9 cellular contexts compared by ENCODE assay signal in the genomic region with DNA sequence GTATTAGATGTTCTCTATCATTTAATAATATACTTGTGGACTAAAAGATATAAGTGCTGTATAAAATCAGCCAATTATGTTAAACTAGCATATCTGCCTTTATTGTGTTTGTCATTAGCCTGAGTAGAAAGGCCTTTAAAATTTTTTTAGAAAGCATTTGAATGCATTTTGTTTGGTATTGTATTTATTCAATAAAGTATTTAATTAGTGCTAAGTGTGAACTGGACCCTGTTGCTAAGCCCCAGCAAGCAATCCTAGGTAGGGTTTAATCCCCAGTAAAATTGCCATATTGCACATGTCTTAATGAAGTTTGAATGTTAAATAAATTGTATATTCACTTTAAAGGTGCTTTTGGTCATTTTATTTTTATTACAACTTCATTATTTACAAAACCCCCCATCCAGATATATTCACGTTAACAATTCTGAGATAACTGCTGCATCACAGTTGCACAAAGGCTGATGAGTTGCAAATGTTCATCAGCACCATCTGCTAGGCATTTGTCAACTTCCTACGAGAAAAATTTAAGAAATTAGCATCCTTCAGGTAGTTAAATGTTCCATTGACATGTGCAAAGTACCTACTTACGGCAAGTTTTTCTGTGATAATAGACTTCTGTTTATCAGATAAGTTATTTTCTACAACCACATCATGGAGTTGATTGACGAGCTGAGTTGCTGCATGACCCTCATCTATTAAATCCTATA. TPM values are rescaled to one million over a fixed set of nuclear protein-coding genes. Genes with fewer than 3 reads are reported as not detected.
DNase-seq lines count a peak whose midpoint lies in the region; ATAC-seq, FAIRE-seq and TF ChIP-seq lines count a peak whose summit lies in the region.
"Had no signal": no experiment of that assay in that cellular context is flagged by ENCODE, and none has a peak within 500 bp of the region (broad histone marks: within the 10 kb centered on the region; RNA-seq: fewer than 3 reads in every experiment).

No MANE protein-coding gene starts in this region.

- H3K4me1 ChIP-seq in HepG2 (ENCODE audit: insufficient read depth, low read length): peaks cover 37% of the 10 kb centered on the region
- H3K4me1 ChIP-seq in right lobe of liver: peaks cover 0 to 32% (median 10%) of the 10 kb centered on the region in 4 donors
- no peaks in the 10 kb centered on the region for H3K4me1 ChIP-seq in GM12878 (ENCODE audit: control insufficient read depth, insufficient read depth, low read length)

- CTCF ChIA-PET in HepG2 (lab: Yijun Ruan, JAX; ENCODE audit: low intra/inter-chr PET ratio, low total read pairs) (no interaction called here), GM12878 (lab: Yijun Ruan, JAX) (interaction anchor here (0.9 kb wide), 1 partner anchor 9 kb away, joined by 3 read pairs; no protein-coding TSS in a partner anchor), RWPE1 (lab: Yijun Ruan, JAX) (interaction anchor here (0.6 to 1.0 kb wide), 3 partner anchors 32 to 173 kb away, joined by 3 to 5 read pairs (median 4); no protein-coding TSS in a partner anchor)

- in situ Hi-C loops in HepG2 (cut with HindIII; ENCODE audit: extremely low pct_ligation_motif_present, low pct_unique_long_range_greater_than_20kb): no loop called here
- in situ Hi-C loops in GM12878 (cut with MboI): loop anchor here (25.0 kb wide), 1 partner anchor 852 kb away; a partner anchor contains a TSS

- no peak for TF ChIP-seq CTCF in HepG2 (CRISPR knock-in tag; IDR thresholded peaks at IDR 0.05)
- TF ChIP-seq CTCF in right lobe of liver (IDR thresholded peaks at IDR 0.05): no peak
- no peak for TF ChIP-seq CTCF in GM12878 (IDR thresholded peaks at IDR 0.05 in 2 of 3, conservative IDR thresholded peaks at IDR 0.05 in 1 of 3; ENCODE audit: control insufficient read depth in 2 of 3, extremely low read depth in 1 of 3, insufficient read depth in 1 of 3, low read depth in 3 of 3, low read length in 3 of 3)
- TF ChIP-seq CTCF in RWPE1 (conservative IDR thresholded peaks at IDR 0.05; ENCODE audit: low read depth): no peak

- H2AFZ ChIP-seq in HepG2 (ENCODE audit: low read length) (no peak overlapping the region), GM12878 (ENCODE audit: control insufficient read depth, low read depth, low read length) (no peak overlapping the region)

- peak in 1 of 2 experiments; percentile 40; a peak in 2 of 4 replicates for TF ChIP-seq POLR2A in HepG2 (IDR thresholded peaks at IDR 0.05; ENCODE audit: insufficient read depth in 1 of 2, low read depth in 2 of 2, low read length in 2 of 2)
- no peak for TF ChIP-seq POLR2A in right lobe of liver (IDR thresholded peaks at IDR 0.05)
- no peak for TF ChIP-seq POLR2A in GM12878 (IDR thresholded peaks at IDR 0.05; ENCODE audit: low read depth, low read length)

- peaks cover 21 to 64% of the 10 kb centered on the region in 2 experiments for H3K36me3 ChIP-seq in HepG2 (replicated peaks in 1 of 2; ENCODE audit: control insufficient read depth in 1 of 2, insufficient read depth in 2 of 2, low read length in 2 of 2)
- peaks cover 15 to 58% (median 47%) of the 10 kb centered on the region in 4 donors for H3K36me3 ChIP-seq in right lobe of liver
- H3K36me3 ChIP-seq in GM12878 (ENCODE audit: control insufficient read depth in 2 of 2, insufficient read depth in 2 of 2, low read length in 1 of 2): peaks cover 21 to 49% of the 10 kb centered on the region in 2 experiments

- H3K4me3 ChIP-seq in HepG2 (replicated peaks in 1 of 3; ENCODE audit: insufficient read depth in 1 of 3, low read depth in 2 of 3, low read length in 3 of 3) (no peak overlapping the region), right lobe of liver (no peak overlapping the region), GM12878 (no peak overlapping the region)

- RAD21 ChIA-PET in GM12878 (lab: Charles Lee; ENCODE audit: unreplicated experiment): interaction anchor here (1.1 kb wide), 1 partner anchor 242 kb away, joined by 3 read pairs; no protein-coding TSS in a partner anchor

- peaks cover 54% of the 10 kb centered on the region for H4K20me1 ChIP-seq in HepG2 (ENCODE audit: insufficient read depth, low read length)
- peaks cover 16% of the 10 kb centered on the region; the same call in 1 of the 2 replicates for H4K20me1 ChIP-seq in GM12878 (ENCODE audit: control insufficient read depth, insufficient read depth)

- H3K9ac ChIP-seq in HepG2 (ENCODE audit: insufficient read depth, low read depth, low read length) (no peak overlapping the region), GM12878 (ENCODE audit: control insufficient read depth, insufficient read depth, low read length) (no peak overlapping the region)

- H3K27ac ChIP-seq in HepG2 (ENCODE audit: extremely low read length, insufficient read depth, low read length): no peak overlapping the region
- no peak overlapping the region for H3K27ac ChIP-seq in right lobe of liver
- no peak overlapping the region for H3K27ac ChIP-seq in GM12878 (ENCODE audit: control insufficient read depth, insufficient read depth)
- H3K27ac ChIP-seq in RWPE1: no peak overlapping the region

- WGBS in HepG2 (ENCODE audit: low lambda C conversion rate): 81% methylated on average over 4 of the region's 4 CpGs
- 41% methylated on average over 4 of the region's 4 CpGs for WGBS in right lobe of liver (ENCODE audit: insufficient coverage, low coverage, low lambda C conversion rate, missing lambda C conversion rate)
- 2% methylated on average over 4 of the region's 4 CpGs for WGBS in GM12878 (ENCODE audit: insufficient coverage, insufficient replicate concordance, low lambda C conversion rate, missing lambda C conversion rate)

- H3K9me3 ChIP-seq in HepG2 (ENCODE audit: low read length) (no peaks in the 10 kb centered on the region), right lobe of liver (no peaks in the 10 kb centered on the region), GM12878 (replicated peaks; ENCODE audit: control insufficient read depth, insufficient read depth, low read length) (no peaks in the 10 kb centered on the region; the same call in 2 of the 3 replicates)

- no peak for FAIRE-seq in HepG2 (lab: Jason Lieb, UNC)
- FAIRE-seq in GM12878 (lab: Jason Lieb, UNC): no peak
- FAIRE-seq in frontal cortex (lab: Jason Lieb, UNC): no peak

- TF ChIP-seq EP300 in HepG2 (IDR thresholded peaks at IDR 0.05; ENCODE audit: low read depth in 2 of 2, low read length in 2 of 2) (no peak), HepG2 (CRISPR knock-in tag; IDR thresholded peaks at IDR 0.05; ENCODE audit: borderline replicate concordance) (no peak), GM12878 (IDR thresholded peaks at IDR 0.05; ENCODE audit: borderline replicate concordance in 1 of 2, control insufficient read depth in 1 of 2, low read depth in 2 of 2, low read length in 2 of 2) (no peak)

- POLR2A ChIA-PET in HepG2 (lab: Yijun Ruan, JAX) (no interaction called here), GM12878 (lab: Charles Lee) (interaction anchor here (1.4 kb wide), 1 partner anchor 17 kb away, joined by 5 read pairs; no protein-coding TSS in a partner anchor), RWPE1 (lab: Yijun Ruan, JAX; ENCODE audit: low non-redundant PET) (no interaction called here)

- intact Hi-C loops in HepG2 (cut with micrococcal nuclease; ENCODE audit: unreplicated experiment) (no loop called here), right lobe of liver (cut with DNase I) (no loop called here), GM12878 (cut with micrococcal nuclease; ENCODE audit: unreplicated experiment) (loop anchor here (10.0 kb wide), 1 partner anchor 235 kb away; no protein-coding TSS in a partner anchor)

- H3K79me2 ChIP-seq in HepG2 (ENCODE audit: insufficient read depth, low read length) (peaks cover 20% of the 10 kb centered on the region), GM12878 (ENCODE audit: control insufficient read depth, insufficient read depth, low read length) (peaks cover 43% of the 10 kb centered on the region)

- no peak for TF ChIP-seq RAD21 in HepG2 (CRISPR knock-in tag; IDR thresholded peaks at IDR 0.05)
- no peak for TF ChIP-seq RAD21 in GM12878 (IDR thresholded peaks at IDR 0.05; ENCODE audit: insufficient read depth, low read depth, low read length)

- H3K4me2 ChIP-seq in HepG2 (ENCODE audit: low read depth, low read length): no peak overlapping the region
- H3K4me2 ChIP-seq in GM12878 (ENCODE audit: control insufficient read depth, insufficient read depth): no peak overlapping the region

- SMC1A ChIA-PET in GM12878 (lab: Charles Lee; ENCODE audit: uncharacterized antibody, unreplicated experiment): interaction anchor here (1.1 to 1.4 kb wide), 2 partner anchors 9 to 15 kb away, joined by 5 to 7 read pairs; no protein-coding TSS in a partner anchor

- BruUV-seq in HepG2 (replicated peaks; lab: Mats Ljungman, UMichigan): no TSS peak
- no TSS peak for BruUV-seq in GM12878 (replicated peaks; lab: Mats Ljungman, UMichigan)

- DNase-seq in HepG2 (ENCODE audit: low spot score): no peak
- no peak for DNase-seq in right lobe of liver
- DNase-seq in NAMALWA (ENCODE audit: low spot score): peak; percentile 65
- no peak for DNase-seq in GM12878 (ENCODE audit: low read depth, low spot score)
- DNase-seq in stimulated activated naive CD4-positive, alpha-beta T cell treated with Interleukin-2 at 50 U/mL for 16 hours (lab: John Stamatoyannopoulos, UW): no peak
- no peak for DNase-seq in frontal cortex (ENCODE audit: low spot score in 2 of 2)
- no peak for DNase-seq in hepatic stellate cell (ENCODE audit: low spot score)
- no peak for DNase-seq in RWPE1 (ENCODE audit: low spot score)
- DNase-seq: NCI-H774 had no signal

- no peaks in the 10 kb centered on the region for H3K27me3 ChIP-seq in HepG2 (ENCODE audit: control insufficient read depth in 1 of 2, insufficient read depth in 2 of 2, low read length in 2 of 2)
- H3K27me3 ChIP-seq in right lobe of liver: no peaks in the 10 kb centered on the region
- H3K27me3 ChIP-seq in GM12878 (replicated peaks in 1 of 2; ENCODE audit: control insufficient read depth in 2 of 2, insufficient read depth in 2 of 2, low read length in 1 of 2): no peaks in the 10 kb centered on the region

- no peak for ATAC-seq in HepG2
- ATAC-seq in right lobe of liver: no peak
- ATAC-seq in GM12878: peak; percentile 1; the same call in 1 of the 3 replicates

RNA-seq across cellular contexts. Expression of a gene that starts 6.3 kb away (rescaled TPM):
- total RNA-seq in HepG2 (2016; rRNA removed; fragmentation: Illumina TruSeq; extraction: Trizol) (446 and 480 TPM in 2 replicates), right lobe of liver (100 to 1,000 TPM in 5 of 6 experiments, 10 to 100 TPM in 1; 98.9 to 234 (median 131) TPM), GM12878 (2014; rRNA removed) (254 and 334 TPM in 2 replicates), GM12878 (2014; rRNA removed; fragmentation: Illumina TruSeq; extraction: Trizol) (321 and 331 TPM in 2 replicates), GM12878 (2021) (255 and 277 TPM in 2 replicates), frontal cortex (1,507 TPM)
- total RNA-seq in HepG2 (2016; cell fraction: cytosol; rRNA removed; fragmentation: Illumina TruSeq; extraction: Trizol; ENCODE audit: low read depth): 146 and 165 TPM in 2 replicates
- total RNA-seq in HepG2 (2016; cell fraction: insoluble cytoplasmic fraction; rRNA removed; fragmentation: Illumina TruSeq; extraction: Trizol): 450 and 480 TPM in 2 replicates
- total RNA-seq in HepG2 (2016; cell fraction: membrane; rRNA removed; fragmentation: Illumina TruSeq; extraction: Trizol): 286 and 327 TPM in 2 replicates
- total RNA-seq in HepG2 (2016; cell fraction: nucleus; rRNA removed; fragmentation: Illumina TruSeq; extraction: Trizol): 656 and 709 TPM in 2 replicates
- polyA plus RNA-seq in HepG2 (2011; rRNA removed) (475 and 596 TPM in 2 replicates), GM12878 (2011; rRNA removed) (680 and 939 TPM in 2 replicates), GM12878 (2014; fragmentation: Illumina TruSeq; extraction: Trizol) (321 and 430 TPM in 2 replicates), GM12878 (2014; fragmentation: Nextera tagmentation; extraction: Ambion mirVana) (100 to 1,000 TPM; 216 to 263 TPM), GM12878 (2014; rRNA removed) (305 and 359 TPM in 2 replicates), GM12878 (2016; fragmentation: Nextera tagmentation; extraction: Ambion mirVana) (100 to 1,000 TPM; 154 to 159 TPM)
- polyA plus RNA-seq in HepG2 (2011; cell fraction: cytosol; rRNA removed): 247 and 610 TPM in 2 replicates
- polyA plus RNA-seq in HepG2 (2011; cell fraction: nucleus; rRNA removed): 443 and 672 TPM in 2 replicates
- 536 and 611 TPM in 2 replicates for polyA plus RNA-seq in HepG2 (2012)
- 52.8 and 60.6 TPM in 2 replicates for polyA plus RNA-seq in HepG2 (2016; cell fraction: cytosol; fragmentation: Illumina TruSeq; extraction: Trizol; ENCODE audit: low read depth)
- polyA plus RNA-seq in HepG2 (2016; cell fraction: insoluble cytoplasmic fraction; fragmentation: Illumina TruSeq; extraction: Trizol; ENCODE audit: low read depth): 340 and 366 TPM in 2 replicates
- 139 and 154 TPM in 2 replicates for polyA plus RNA-seq in HepG2 (2016; cell fraction: membrane; fragmentation: Illumina TruSeq; extraction: Trizol; ENCODE audit: low read depth)
- polyA plus RNA-seq in HepG2 (2016; cell fraction: nucleus; fragmentation: Illumina TruSeq; extraction: Trizol; ENCODE audit: insufficient read depth, low read depth): 727 and 748 TPM in 2 replicates
- 191 and 270 TPM in 2 replicates for polyA minus RNA-seq in HepG2 (2011; rRNA and poly(A)+ RNA removed; ENCODE audit: low replicate concordance)
- polyA minus RNA-seq in HepG2 (2011; cell fraction: cytosol; rRNA and poly(A)+ RNA removed): 288 and 321 TPM in 2 replicates
- polyA minus RNA-seq in HepG2 (2011; cell fraction: nucleus; rRNA and poly(A)+ RNA removed): 1,137 and 1,381 TPM in 2 replicates
- 983 and 1,030 TPM in 2 replicates for total RNA-seq in GM12878 (2013; cell fraction: nucleolus; rRNA removed)
- 199 TPM for polyA plus RNA-seq in GM12878 (2011; ENCODE audit: low read depth)
- polyA plus RNA-seq in GM12878 (2011; cell fraction: cytosol; rRNA removed): 144 and 284 TPM in 2 replicates
- 1,051 and 1,062 TPM in 2 replicates for polyA plus RNA-seq in GM12878 (2011; cell fraction: nucleus; rRNA removed)
- polyA plus RNA-seq in GM12878 (2012): 243 and 320 TPM in 2 replicates
- 229 and 363 TPM in 2 replicates for polyA minus RNA-seq in GM12878 (2011; rRNA and poly(A)+ RNA removed)
- polyA minus RNA-seq in GM12878 (2011; cell fraction: cytosol; rRNA and poly(A)+ RNA removed): 147 and 185 TPM in 2 replicates
- polyA minus RNA-seq in GM12878 (2011; cell fraction: nucleus; rRNA and poly(A)+ RNA removed): 503 and 643 TPM in 2 replicates

RNA-seq across cellular contexts. Expression of a gene that starts 16.6 kb away (rescaled TPM):
- total RNA-seq in HepG2 (2016; rRNA removed; fragmentation: Illumina TruSeq; extraction: Trizol) (103 and 109 TPM in 2 replicates), right lobe of liver (10 to 100 TPM in 2 of 6 experiments, 1 to 10 TPM in 4; 4.6 to 17.4 (median 5.6) TPM), GM12878 (2014; rRNA removed) (79.8 and 91.8 TPM in 2 replicates), GM12878 (2014; rRNA removed; fragmentation: Illumina TruSeq; extraction: Trizol) (112 and 121 TPM in 2 replicates), GM12878 (2021) (63.8 and 69.2 TPM in 2 replicates), frontal cortex (22.8 TPM)
- 40.2 and 42.1 TPM in 2 replicates for total RNA-seq in HepG2 (2016; cell fraction: cytosol; rRNA removed; fragmentation: Illumina TruSeq; extraction: Trizol; ENCODE audit: low read depth)
- 106 and 115 TPM in 2 replicates for total RNA-seq in HepG2 (2016; cell fraction: insoluble cytoplasmic fraction; rRNA removed; fragmentation: Illumina TruSeq; extraction: Trizol)
- total RNA-seq in HepG2 (2016; cell fraction: membrane; rRNA removed; fragmentation: Illumina TruSeq; extraction: Trizol): 31.0 and 31.4 TPM in 2 replicates
- 68.8 and 77.7 TPM in 2 replicates for total RNA-seq in HepG2 (2016; cell fraction: nucleus; rRNA removed; fragmentation: Illumina TruSeq; extraction: Trizol)
- polyA plus RNA-seq in HepG2 (2011; rRNA removed) (15.1 and 18.5 TPM in 2 replicates), GM12878 (2011; rRNA removed) (49.1 and 58.6 TPM in 2 replicates), GM12878 (2014; fragmentation: Illumina TruSeq; extraction: Trizol) (104 and 141 TPM in 2 replicates), GM12878 (2014; fragmentation: Nextera tagmentation; extraction: Ambion mirVana) (100 to 1,000 TPM; 122 to 139 TPM), GM12878 (2014; rRNA removed) (77.6 and 83.1 TPM in 2 replicates), GM12878 (2016; fragmentation: Nextera tagmentation; extraction: Ambion mirVana) (100 to 1,000 TPM; 144 TPM)
- polyA plus RNA-seq in HepG2 (2011; cell fraction: cytosol; rRNA removed): 7.9 and 8.6 TPM in 2 replicates
- 32.1 and 36.9 TPM in 2 replicates for polyA plus RNA-seq in HepG2 (2011; cell fraction: nucleus; rRNA removed)
- polyA plus RNA-seq in HepG2 (2012): 26.8 and 40.8 TPM in 2 replicates
- polyA plus RNA-seq in HepG2 (2016; cell fraction: cytosol; fragmentation: Illumina TruSeq; extraction: Trizol; ENCODE audit: low read depth): 9.3 and 10.4 TPM in 2 replicates
- 97.0 and 99.6 TPM in 2 replicates for polyA plus RNA-seq in HepG2 (2016; cell fraction: insoluble cytoplasmic fraction; fragmentation: Illumina TruSeq; extraction: Trizol; ENCODE audit: low read depth)
- 10.8 and 11.9 TPM in 2 replicates for polyA plus RNA-seq in HepG2 (2016; cell fraction: membrane; fragmentation: Illumina TruSeq; extraction: Trizol; ENCODE audit: low read depth)
- 133 and 142 TPM in 2 replicates for polyA plus RNA-seq in HepG2 (2016; cell fraction: nucleus; fragmentation: Illumina TruSeq; extraction: Trizol; ENCODE audit: insufficient read depth, low read depth)
- polyA minus RNA-seq in HepG2 (2011; rRNA and poly(A)+ RNA removed; ENCODE audit: low replicate concordance): 2.1 and 21.7 TPM in 2 replicates
- 4.9 and 11.6 TPM in 2 replicates for polyA minus RNA-seq in HepG2 (2011; cell fraction: cytosol; rRNA and poly(A)+ RNA removed)
- 11.7 and 14.3 TPM in 2 replicates for polyA minus RNA-seq in HepG2 (2011; cell fraction: nucleus; rRNA and poly(A)+ RNA removed)
- total RNA-seq in GM12878 (2013; cell fraction: nucleolus; rRNA removed): 30.5 and 32.4 TPM in 2 replicates
- 99.9 TPM for polyA plus RNA-seq in GM12878 (2011; ENCODE audit: low read depth)
- 20.8 and 22.0 TPM in 2 replicates for polyA plus RNA-seq in GM12878 (2011; cell fraction: cytosol; rRNA removed)
- polyA plus RNA-seq in GM12878 (2011; cell fraction: nucleus; rRNA removed): 59.2 and 79.0 TPM in 2 replicates
- polyA plus RNA-seq in GM12878 (2012): 45.5 and 55.8 TPM in 2 replicates
- 11.3 and 13.9 TPM in 2 replicates for polyA minus RNA-seq in GM12878 (2011; rRNA and poly(A)+ RNA removed)
- 11.8 and 15.2 TPM in 2 replicates for polyA minus RNA-seq in GM12878 (2011; cell fraction: cytosol; rRNA and poly(A)+ RNA removed)
- 9.9 and 14.0 TPM in 2 replicates for polyA minus RNA-seq in GM12878 (2011; cell fraction: nucleus; rRNA and poly(A)+ RNA removed)

RNA-seq across cellular contexts. Expression of a gene that starts 52.8 kb away (rescaled TPM):
- not detected in 2 replicates for total RNA-seq in HepG2 (2016; rRNA removed; fragmentation: Illumina TruSeq; extraction: Trizol)
- not detected in 2 replicates for total RNA-seq in HepG2 (2016; cell fraction: cytosol; rRNA removed; fragmentation: Illumina TruSeq; extraction: Trizol; ENCODE audit: low read depth)
- not detected in 2 replicates for total RNA-seq in HepG2 (2016; cell fraction: insoluble cytoplasmic fraction; rRNA removed; fragmentation: Illumina TruSeq; extraction: Trizol)
- total RNA-seq in HepG2 (2016; cell fraction: membrane; rRNA removed; fragmentation: Illumina TruSeq; extraction: Trizol): not detected in 2 replicates
- not detected in 2 replicates for total RNA-seq in HepG2 (2016; cell fraction: nucleus; rRNA removed; fragmentation: Illumina TruSeq; extraction: Trizol)
- not detected in 2 replicates for polyA plus RNA-seq in HepG2 (2011; rRNA removed)
- polyA plus RNA-seq in HepG2 (2011; cell fraction: cytosol; rRNA removed): not detected in 2 replicates
- not detected in 2 replicates for polyA plus RNA-seq in HepG2 (2011; cell fraction: nucleus; rRNA removed)
- polyA plus RNA-seq in HepG2 (2012): not detected in 2 replicates
- polyA plus RNA-seq in HepG2 (2016; cell fraction: cytosol; fragmentation: Illumina TruSeq; extraction: Trizol; ENCODE audit: low read depth): not detected in 2 replicates
- polyA plus RNA-seq in HepG2 (2016; cell fraction: insoluble cytoplasmic fraction; fragmentation: Illumina TruSeq; extraction: Trizol; ENCODE audit: low read depth): not detected in 2 replicates
- polyA plus RNA-seq in HepG2 (2016; cell fraction: membrane; fragmentation: Illumina TruSeq; extraction: Trizol; ENCODE audit: low read depth): not detected in 2 replicates
- polyA plus RNA-seq in HepG2 (2016; cell fraction: nucleus; fragmentation: Illumina TruSeq; extraction: Trizol; ENCODE audit: insufficient read depth, low read depth): not detected in 2 replicates
- polyA minus RNA-seq in HepG2 (2011; rRNA and poly(A)+ RNA removed; ENCODE audit: low replicate concordance): not detected in 2 replicates
- not detected in 2 replicates for polyA minus RNA-seq in HepG2 (2011; cell fraction: cytosol; rRNA and poly(A)+ RNA removed)
- not detected in 2 replicates for polyA minus RNA-seq in HepG2 (2011; cell fraction: nucleus; rRNA and poly(A)+ RNA removed)
- total RNA-seq in right lobe of liver: not detected
- not detected in 2 replicates for total RNA-seq in GM12878 (2013; cell fraction: nucleolus; rRNA removed)
- total RNA-seq in GM12878 (2014; rRNA removed): not detected in 2 replicates
- total RNA-seq in GM12878 (2014; rRNA removed; fragmentation: Illumina TruSeq; extraction: Trizol): not detected in 2 replicates
- total RNA-seq in GM12878 (2021): not detected in 2 replicates
- polyA plus RNA-seq in GM12878 (2011; ENCODE audit: low read depth): not detected
- polyA plus RNA-seq in GM12878 (2011; rRNA removed): not detected in 2 replicates
- polyA plus RNA-seq in GM12878 (2011; cell fraction: cytosol; rRNA removed): not detected in 2 replicates
- not detected in 2 replicates for polyA plus RNA-seq in GM12878 (2011; cell fraction: nucleus; rRNA removed)
- polyA plus RNA-seq in GM12878 (2012): not detected in 2 replicates
- polyA plus RNA-seq in GM12878 (2014; fragmentation: Illumina TruSeq; extraction: Trizol): not detected in 2 replicates
- not detected for polyA plus RNA-seq in GM12878 (2014; fragmentation: Nextera tagmentation; extraction: Ambion mirVana)
- not detected in 2 replicates for polyA plus RNA-seq in GM12878 (2014; rRNA removed)
- polyA plus RNA-seq in GM12878 (2016; fragmentation: Nextera tagmentation; extraction: Ambion mirVana): not detected
- not detected in 2 replicates for polyA minus RNA-seq in GM12878 (2011; rRNA and poly(A)+ RNA removed)
- polyA minus RNA-seq in GM12878 (2011; cell fraction: cytosol; rRNA and poly(A)+ RNA removed): not detected in 2 replicates
- not detected in 2 replicates for polyA minus RNA-seq in GM12878 (2011; cell fraction: nucleus; rRNA and poly(A)+ RNA removed)
- total RNA-seq in frontal cortex: not detected
